ENCODE assay signal across 8 cellular contexts in genomic region chr2:86790134-86790827, GRCh38. TPM values are rescaled to one million over a fixed set of nuclear protein-coding genes. Genes with fewer than 3 reads are reported as not detected.
A peak's percentile ranks its signal among the peaks of the same experiment; 100 is the strongest.
DNase-seq lines count a peak whose midpoint lies in the region; ATAC-seq lines count a peak whose summit lies in the region.

No MANE protein-coding gene starts in this region.

- H3K27me3 Mint-ChIP-seq in activated CD4-positive, alpha-beta T cell treated with anti-CD3 and anti-CD28 coated beads for 36 hours: peaks cover 59% of the 10 kb centered on the region
- H3K27me3 Mint-ChIP-seq in activated CD8-positive, alpha-beta T cell treated with anti-CD3 and anti-CD28 coated beads, Interleukin-2, amount 10 ng/mL, durations not matched to agents 7 days and 5 days (ENCODE audit: low read depth): no peaks in the 10 kb centered on the region

- H3K9ac ChIP-seq in iPS-18a (ENCODE audit: low read length): no peak overlapping the region

- intact Hi-C loops in activated CD4-positive, alpha-beta T cell treated with anti-CD3 and anti-CD28 coated beads for 36 hours (cut with DNase I, micrococcal nuclease): no loop called here

- H3K9me3 Mint-ChIP-seq in activated CD4-positive, alpha-beta T cell treated with anti-CD3 and anti-CD28 coated beads for 36 hours (ENCODE audit: low read depth): peaks cover 1% of the 10 kb centered on the region
- H3K9me3 Mint-ChIP-seq in activated CD8-positive, alpha-beta T cell treated with anti-CD3 and anti-CD28 coated beads, Interleukin-2, amount 10 ng/mL, durations not matched to agents 7 days and 5 days (ENCODE audit: insufficient read depth): no peaks in the 10 kb centered on the region
- H3K9me3 Mint-ChIP-seq in stimulated activated effector memory CD8-positive, alpha-beta T cell treated with anti-CD3 and anti-CD28 coated beads, Interleukin-12 subunit alpha, Interleukin-12 subunit beta, amount 100 ng/mL, for 72 hours: peaks cover 4% of the 10 kb centered on the region

- no peaks in the 10 kb centered on the region for H3K9me3 ChIP-seq in iPS-18a (ENCODE audit: control insufficient read depth, low read depth, low read length)

- peaks cover 43% of the 10 kb centered on the region for H3K27me3 ChIP-seq in iPS-18a (ENCODE audit: control insufficient read depth, insufficient read depth, low read length)

- ATAC-seq in activated CD4-positive, alpha-beta T cell treated with anti-CD3 and anti-CD28 coated beads for 36 hours: peak; percentile 9
- ATAC-seq in activated CD8-positive, alpha-beta T cell treated with anti-CD3 and anti-CD28 coated beads, Interleukin-2, amount 10 ng/mL, durations not matched to agents 7 days and 5 days: peak; percentile 5
- no peak for ATAC-seq in stimulated activated effector memory CD8-positive, alpha-beta T cell treated with anti-CD3 and anti-CD28 coated beads, Interleukin-12 subunit alpha, Interleukin-12 subunit beta, amount 100 ng/mL, for 72 hours
- no peak for ATAC-seq in GM18870 (IDR thresholded peaks at IDR 0.05; ENCODE audit: unreplicated experiment)

- peaks cover 5% of the 10 kb centered on the region for H3K4me1 ChIP-seq in iPS-18a (ENCODE audit: control insufficient read depth, low read depth, low read length)

- POLR2A ChIA-PET in activated CD4-positive, alpha-beta T cell treated with anti-CD3 and anti-CD28 coated beads for 36 hours (lab: Charles Lee): no interaction called here
- POLR2A ChIA-PET in activated CD8-positive, alpha-beta T cell treated with anti-CD3 and anti-CD28 coated beads, Interleukin-2, amount 10 ng/mL, durations not matched to agents 7 days and 5 days (lab: Charles Lee): interaction anchor here (1.1 to 9.9 kb wide), 9 partner anchors 9 to 753 kb away, joined by 3 to 329 read pairs (median 6); no protein-coding TSS in a partner anchor

- H3K4me3 ChIP-seq in iPS-18a (ENCODE audit: low read length): peak overlapping the region; percentile 32

- no peaks in the 10 kb centered on the region for H3K36me3 ChIP-seq in iPS-18a (ENCODE audit: control insufficient read depth, low read depth, low read length)

- peaks cover 26% of the 10 kb centered on the region for H3K4me1 Mint-ChIP-seq in activated CD4-positive, alpha-beta T cell treated with anti-CD3 and anti-CD28 coated beads for 36 hours
- peaks cover 63% of the 10 kb centered on the region for H3K4me1 Mint-ChIP-seq in activated CD8-positive, alpha-beta T cell treated with anti-CD3 and anti-CD28 coated beads, Interleukin-2, amount 10 ng/mL, durations not matched to agents 7 days and 5 days (ENCODE audit: low read depth)
- H3K4me1 Mint-ChIP-seq in stimulated activated effector memory CD8-positive, alpha-beta T cell treated with anti-CD3 and anti-CD28 coated beads, Interleukin-12 subunit alpha, Interleukin-12 subunit beta, amount 100 ng/mL, for 72 hours: peaks cover 69% of the 10 kb centered on the region

- CTCF ChIA-PET in activated CD4-positive, alpha-beta T cell treated with anti-CD3 and anti-CD28 coated beads for 36 hours (lab: Charles Lee): no interaction called here
- CTCF ChIA-PET in activated CD8-positive, alpha-beta T cell treated with anti-CD3 and anti-CD28 coated beads, Interleukin-2, amount 10 ng/mL, durations not matched to agents 7 days and 5 days (lab: Charles Lee): interaction anchor here (3.1 to 19.7 kb wide), 2 partner anchors 17 to 26 kb away, joined by 14 to 243 read pairs; no protein-coding TSS in a partner anchor

- peak; percentile 26 for DNase-seq in activated CD4-positive, alpha-beta T cell treated with anti-CD3 and anti-CD28 coated beads for 36 hours
- DNase-seq in activated CD4-positive, alpha-beta T cell treated with anti-CD3 and anti-CD28 coated beads, Interleukin-2, amount 50 U/mL, for 4 hours: no peak
- DNase-seq in activated CD8-positive, alpha-beta T cell treated with anti-CD3 and anti-CD28 coated beads, Interleukin-2, amount 10 ng/mL, durations not matched to agents 7 days and 5 days: peak; percentile 50
- peak; percentile 34 to 77 for DNase-seq in stimulated activated effector memory CD8-positive, alpha-beta T cell treated with anti-CD3 and anti-CD28 coated beads, Interleukin-12 subunit alpha, Interleukin-12 subunit beta, amount 100 ng/mL, for 72 hours (ENCODE audit: low spot score in 2 of 2)
- no peak for DNase-seq in iPS-NIHi11 (ENCODE audit: low spot score)
- DNase-seq in NOMO-1 treated with DMSO at 0.1 percent for 48 hours (lab: John Stamatoyannopoulos, UW; ENCODE audit: unreplicated experiment): no peak

- H3K27ac Mint-ChIP-seq in activated CD4-positive, alpha-beta T cell treated with anti-CD3 and anti-CD28 coated beads for 36 hours: no peak overlapping the region
- peak overlapping the region; percentile 99 for H3K27ac Mint-ChIP-seq in activated CD8-positive, alpha-beta T cell treated with anti-CD3 and anti-CD28 coated beads, Interleukin-2, amount 10 ng/mL, durations not matched to agents 7 days and 5 days
- H3K27ac Mint-ChIP-seq in stimulated activated effector memory CD8-positive, alpha-beta T cell treated with anti-CD3 and anti-CD28 coated beads, Interleukin-12 subunit alpha, Interleukin-12 subunit beta, amount 100 ng/mL, for 72 hours: peak overlapping the region; percentile 88

- peak overlapping the region; percentile 54 for H3K4me3 Mint-ChIP-seq in activated CD4-positive, alpha-beta T cell treated with anti-CD3 and anti-CD28 coated beads for 36 hours
- peak overlapping the region; percentile 95 for H3K4me3 Mint-ChIP-seq in activated CD8-positive, alpha-beta T cell treated with anti-CD3 and anti-CD28 coated beads, Interleukin-2, amount 10 ng/mL, durations not matched to agents 7 days and 5 days
- peak overlapping the region; percentile 83 for H3K4me3 Mint-ChIP-seq in stimulated activated effector memory CD8-positive, alpha-beta T cell treated with anti-CD3 and anti-CD28 coated beads, Interleukin-12 subunit alpha, Interleukin-12 subunit beta, amount 100 ng/mL, for 72 hours

- no peak overlapping the region for H3K27ac ChIP-seq in iPS-18a (ENCODE audit: low read length)

- H3K36me3 Mint-ChIP-seq in activated CD4-positive, alpha-beta T cell treated with anti-CD3 and anti-CD28 coated beads for 36 hours (ENCODE audit: low read depth): no peaks in the 10 kb centered on the region
- H3K36me3 Mint-ChIP-seq in activated CD8-positive, alpha-beta T cell treated with anti-CD3 and anti-CD28 coated beads, Interleukin-2, amount 10 ng/mL, durations not matched to agents 7 days and 5 days (ENCODE audit: low read depth): peaks cover 66% of the 10 kb centered on the region
- H3K36me3 Mint-ChIP-seq in stimulated activated effector memory CD8-positive, alpha-beta T cell treated with anti-CD3 and anti-CD28 coated beads, Interleukin-12 subunit alpha, Interleukin-12 subunit beta, amount 100 ng/mL, for 72 hours: peaks cover 69% of the 10 kb centered on the region

RNA-seq across cellular contexts. Expression of gene CD8A, which starts 0.4 kb away (rescaled TPM):
- total RNA-seq in activated CD4-positive, alpha-beta T cell treated with anti-CD3 and anti-CD28 coated beads for 36 hours: 1 to 10 TPM; 1.1 to 1.6 TPM
- 100 to 1,000 TPM; 667 to 675 TPM for total RNA-seq in activated CD8-positive, alpha-beta T cell treated with anti-CD3 and anti-CD28 coated beads, Interleukin-2, amount 10 ng/mL, durations not matched to agents 7 days and 5 days

Comparison
In these comparisons a context has a peak if more than half of its experiments do, and no peak if none do; other contexts are left out.
1. DNase-seq: peak in activated CD4-positive, alpha-beta T cell treated with anti-CD3 and anti-CD28 coated beads for 36 hours (single experiment), activated CD8-positive, alpha-beta T cell treated with anti-CD3 and anti-CD28 coated beads, Interleukin-2, amount 10 ng/mL, durations not matched to agents 7 days and 5 days (single experiment) and stimulated activated effector memory CD8-positive, alpha-beta T cell treated with anti-CD3 and anti-CD28 coated beads, Interleukin-12 subunit alpha, Interleukin-12 subunit beta, amount 100 ng/mL, for 72 hours (2 of 2); none in activated CD4-positive, alpha-beta T cell treated with anti-CD3 and anti-CD28 coated beads, Interleukin-2, amount 50 U/mL, for 4 hours (0 of 2), iPS-NIHi11 (single experiment) and NOMO-1 treated with DMSO at 0.1 percent for 48 hours (single experiment).
2. ATAC-seq: peak in activated CD4-positive, alpha-beta T cell treated with anti-CD3 and anti-CD28 coated beads for 36 hours (single experiment) and activated CD8-positive, alpha-beta T cell treated with anti-CD3 and anti-CD28 coated beads, Interleukin-2, amount 10 ng/mL, durations not matched to agents 7 days and 5 days (single experiment); none in stimulated activated effector memory CD8-positive, alpha-beta T cell treated with anti-CD3 and anti-CD28 coated beads, Interleukin-12 subunit alpha, Interleukin-12 subunit beta, amount 100 ng/mL, for 72 hours (single experiment) and GM18870 (single experiment).
3. RNA of gene CD8A, which starts 0.4 kb away (total RNA-seq): 667 to 675 TPM in activated CD8-positive, alpha-beta T cell treated with anti-CD3 and anti-CD28 coated beads, Interleukin-2, amount 10 ng/mL, durations not matched to agents 7 days and 5 days; 1.1 to 1.6 TPM in activated CD4-positive, alpha-beta T cell treated with anti-CD3 and anti-CD28 coated beads for 36 hours; every median in the first group is over 100 times any median in the second.
4. Peak in every context shown above with its lines, with median percentiles within 50 percentile points of each other: H3K4me3 Mint-ChIP-seq.